Comparison of ENCODE assay signal across 16 cellular contexts in the genomic region with DNA sequence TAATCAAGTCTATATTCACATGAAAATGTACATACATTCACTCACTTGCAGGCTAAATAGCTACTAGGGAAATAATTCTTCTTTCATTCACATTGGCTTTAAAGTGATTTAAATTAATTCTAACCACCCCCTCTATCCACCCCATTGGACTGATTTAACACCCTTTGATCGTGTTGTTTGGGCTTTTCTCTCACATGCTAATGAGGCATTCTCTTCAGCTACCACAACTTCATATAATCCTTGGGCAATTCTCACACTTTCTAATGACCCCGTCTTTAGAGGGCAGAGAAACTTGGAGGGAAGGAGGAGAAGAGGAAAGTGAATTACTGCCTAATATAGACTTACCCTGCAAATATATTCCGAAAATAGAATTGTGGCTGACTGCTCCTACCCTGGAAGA. TPM values are rescaled to one million over a fixed set of nuclear protein-coding genes. Genes with fewer than 3 reads are reported as not detected.
DNase-seq lines count a peak whose midpoint lies in the region; ATAC-seq and TF ChIP-seq lines count a peak whose summit lies in the region.
"Had no signal": no experiment of that assay in that cellular context is flagged by ENCODE, and none has a peak within 500 bp of the region (broad histone marks: within the 10 kb centered on the region; RNA-seq: fewer than 3 reads in every experiment).

No MANE protein-coding gene starts in this region.

- TF ChIP-seq CTCF in GM23338 (conservative IDR thresholded peaks at IDR 0.05; ENCODE audit: low read depth in 2 of 2) (no peak), esophagus muscularis mucosa (IDR thresholded peaks at IDR 0.05) (no peak)

- H3K27me3 ChIP-seq in GM23338 (ENCODE audit: insufficient read depth) = no peaks in the 10 kb centered on the region
- no peaks in the 10 kb centered on the region for H3K27me3 ChIP-seq in iPS-20b (ENCODE audit: insufficient read depth, low read length)
- no peaks in the 10 kb centered on the region for H3K27me3 ChIP-seq in esophagus muscularis mucosa

- H3K79me2 ChIP-seq in GM23338 (replicated peaks; ENCODE audit: insufficient read depth) = no peaks in the 10 kb centered on the region

- H3K9me3 ChIP-seq in iPS-20b (ENCODE audit: insufficient read depth, low read depth, low read length) (no peaks in the 10 kb centered on the region), esophagus muscularis mucosa (no peaks in the 10 kb centered on the region)
- H3K9me3 ChIP-seq: HAP-1 had no signal

- H3F3A ChIP-seq in GM23338 (replicated peaks; ENCODE audit: low read depth) = no peaks in the 10 kb centered on the region

- ATAC-seq in GM23338 = peak; percentile 81
- ATAC-seq: CD8-positive, alpha-beta T cell had no signal

- H3K4me1 Mint-ChIP-seq in GM23338 = peaks cover 17% of the 10 kb centered on the region
- H3K4me1 Mint-ChIP-seq: CD14-positive monocyte had no signal

- no peak overlapping the region for H3K4me3 Mint-ChIP-seq in GM23338
- H3K4me3 Mint-ChIP-seq: CD14-positive monocyte; CD8-positive, alpha-beta T cell had no signal

- DNase-seq in GM23338 (ENCODE audit: low spot score) = no peak
- DNase-seq in substantia nigra (lab: John Stamatoyannopoulos, UW) = no peak
- no peak for DNase-seq in NCI-H2029 treated with DMSO at 0.1 percent for 48 hours (lab: John Stamatoyannopoulos, UW)
- no peak for DNase-seq in esophagus muscularis mucosa (ENCODE audit: extremely low spot score)
- DNase-seq in NCI-H1417 treated with DMSO at 0.1 percent for 48 hours (lab: John Stamatoyannopoulos, UW) = no peak
- no peak for DNase-seq in DMS 273 (lab: John Stamatoyannopoulos, UW; ENCODE audit: unreplicated experiment)
- DNase-seq: CD8-positive, alpha-beta T cell; DND-41; GDM1 had no signal

- no peak for TF ChIP-seq EP300 in esophagus muscularis mucosa (IDR thresholded peaks at IDR 0.05)

- no peak overlapping the region for H3K4me3 ChIP-seq in GM23338
- peak overlapping the region; percentile 1; the same call in 1 of the 2 replicates for H3K4me3 ChIP-seq in iPS-20b (ENCODE audit: low read length)
- H3K4me3 ChIP-seq in esophagus muscularis mucosa = no peak overlapping the region
- H3K4me3 ChIP-seq: HAP-1 had no signal

- H3K27me3 Mint-ChIP-seq in GM23338 (ENCODE audit: insufficient read depth, low read depth, poor library complexity) = no peaks in the 10 kb centered on the region

- H3K4me1 ChIP-seq in GM23338 (ENCODE audit: insufficient read depth) = peaks cover 19% of the 10 kb centered on the region
- peaks cover 14% of the 10 kb centered on the region for H3K4me1 ChIP-seq in iPS-20b (ENCODE audit: insufficient read depth, low read length)
- no peaks in the 10 kb centered on the region for H3K4me1 ChIP-seq in esophagus muscularis mucosa

- H2AFZ ChIP-seq in GM23338 = no peak overlapping the region

- no peaks in the 10 kb centered on the region for H3K36me3 ChIP-seq in GM23338 (ENCODE audit: insufficient read depth)
- H3K36me3 ChIP-seq in iPS-20b (ENCODE audit: insufficient read depth, low read depth, low read length) = no peaks in the 10 kb centered on the region
- H3K36me3 ChIP-seq in esophagus muscularis mucosa = no peaks in the 10 kb centered on the region
- H3K36me3 ChIP-seq: HAP-1 had no signal

- H3K9ac ChIP-seq in iPS-20b (ENCODE audit: low read depth, low read length) = no peak overlapping the region

- no peak for TF ChIP-seq POLR2A in esophagus muscularis mucosa (IDR thresholded peaks at IDR 0.05; ENCODE audit: low read depth)

- peak overlapping the region; percentile 49 for H3K4me2 ChIP-seq in GM23338

- H3K9me2 ChIP-seq in GM23338 (ENCODE audit: insufficient read depth) = no peaks in the 10 kb centered on the region

- 38% methylated on average over 3 of the region's 3 CpGs for WGBS in esophagus muscularis mucosa

- no peak overlapping the region for H3K27ac Mint-ChIP-seq in GM23338
- H3K27ac Mint-ChIP-seq: CD14-positive monocyte; CD8-positive, alpha-beta T cell had no signal

- H3K27ac ChIP-seq in GM23338 (ENCODE audit: low read depth) = no peak overlapping the region
- peak overlapping the region; percentile 97 for H3K27ac ChIP-seq in angular gyrus (ENCODE audit: low read depth, low read length)
- H3K27ac ChIP-seq in iPS-20b (ENCODE audit: low read length) = no peak overlapping the region
- peak overlapping the region; percentile 94 for H3K27ac ChIP-seq in substantia nigra (ENCODE audit: low read depth, low read length, poor library complexity, severe bottlenecking)
- H3K27ac ChIP-seq in esophagus muscularis mucosa (replicated peaks in 1 of 4) = no peak overlapping the region
- H3K27ac ChIP-seq: 22Rv1 had no signal

- intact Hi-C loops in esophagus muscularis mucosa (cut with DNase I) = no loop called here

- no peaks in the 10 kb centered on the region for H4K20me1 ChIP-seq in GM23338 (replicated peaks; ENCODE audit: insufficient read depth)

- no peaks in the 10 kb centered on the region for H3K9me3 Mint-ChIP-seq in GM23338
- H3K9me3 Mint-ChIP-seq: CD8-positive, alpha-beta T cell had no signal

- H3K36me3 Mint-ChIP-seq in GM23338 (ENCODE audit: low read depth) = no peaks in the 10 kb centered on the region
- H3K36me3 Mint-ChIP-seq: CD14-positive monocyte; CD8-positive, alpha-beta T cell had no signal

TF ChIP-seq in GM23338, 12 proteins besides CTCF, POLR2A, EP300 and RAD21:
- TF ChIP-seq, protein P1, sequence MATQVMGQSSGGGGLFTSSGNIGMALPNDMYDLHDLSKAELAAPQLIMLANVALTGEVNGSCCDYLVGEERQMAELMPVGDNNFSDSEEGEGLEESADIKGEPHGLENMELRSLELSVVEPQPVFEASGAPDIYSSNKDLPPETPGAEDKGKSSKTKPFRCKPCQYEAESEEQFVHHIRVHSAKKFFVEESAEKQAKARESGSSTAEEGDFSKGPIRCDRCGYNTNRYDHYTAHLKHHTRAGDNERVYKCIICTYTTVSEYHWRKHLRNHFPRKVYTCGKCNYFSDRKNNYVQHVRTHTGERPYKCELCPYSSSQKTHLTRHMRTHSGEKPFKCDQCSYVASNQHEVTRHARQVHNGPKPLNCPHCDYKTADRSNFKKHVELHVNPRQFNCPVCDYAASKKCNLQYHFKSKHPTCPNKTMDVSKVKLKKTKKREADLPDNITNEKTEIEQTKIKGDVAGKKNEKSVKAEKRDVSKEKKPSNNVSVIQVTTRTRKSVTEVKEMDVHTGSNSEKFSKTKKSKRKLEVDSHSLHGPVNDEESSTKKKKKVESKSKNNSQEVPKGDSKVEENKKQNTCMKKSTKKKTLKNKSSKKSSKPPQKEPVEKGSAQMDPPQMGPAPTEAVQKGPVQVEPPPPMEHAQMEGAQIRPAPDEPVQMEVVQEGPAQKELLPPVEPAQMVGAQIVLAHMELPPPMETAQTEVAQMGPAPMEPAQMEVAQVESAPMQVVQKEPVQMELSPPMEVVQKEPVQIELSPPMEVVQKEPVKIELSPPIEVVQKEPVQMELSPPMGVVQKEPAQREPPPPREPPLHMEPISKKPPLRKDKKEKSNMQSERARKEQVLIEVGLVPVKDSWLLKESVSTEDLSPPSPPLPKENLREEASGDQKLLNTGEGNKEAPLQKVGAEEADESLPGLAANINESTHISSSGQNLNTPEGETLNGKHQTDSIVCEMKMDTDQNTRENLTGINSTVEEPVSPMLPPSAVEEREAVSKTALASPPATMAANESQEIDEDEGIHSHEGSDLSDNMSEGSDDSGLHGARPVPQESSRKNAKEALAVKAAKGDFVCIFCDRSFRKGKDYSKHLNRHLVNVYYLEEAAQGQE (IDR thresholded peaks at IDR 0.05; ENCODE audit: unreplicated experiment) = no peak
- TF ChIP-seq POLR2AphosphoS5 (IDR thresholded peaks at IDR 0.05; ENCODE audit: low read depth) (no peak), NANOG (IDR thresholded peaks at IDR 0.05; ENCODE audit: borderline replicate concordance) (0 out of 2 replicates have a peak, but pooled peaks have one; percentile 2), EZH2 (IDR thresholded peaks at IDR 0.05; ENCODE audit: low read depth, unreplicated experiment) (no peak)

RNA-seq across cellular contexts. Expression of gene GRM3, which starts 24.6 kb away (rescaled TPM):
- 1.9 and 3.8 TPM in 2 replicates for total RNA-seq in GM23338 (2014; rRNA removed; shearing (Covaris generic))
- polyA plus RNA-seq in GM23338 (2016; fragmentation: Nextera tagmentation; extraction: Ambion mirVana) = 0.40 and 0.79 TPM in 2 replicates
- total RNA-seq in esophagus muscularis mucosa = not detected
- total RNA-seq: A673; CD8-positive, alpha-beta T cell had no signal
- polyA plus RNA-seq: BJ, CD14-positive monocyte had no signal

Comparison
In these comparisons a context has a peak if more than half of its experiments do, and no peak if none do; other contexts are left out.
1. H3K27ac ChIP-seq: peak in angular gyrus (single experiment) and substantia nigra (single experiment); none in GM23338 (single experiment), iPS-20b (single experiment) and esophagus muscularis mucosa (0 of 4).